ENCODE assay signal across 8 cellular contexts in the genomic region with DNA sequence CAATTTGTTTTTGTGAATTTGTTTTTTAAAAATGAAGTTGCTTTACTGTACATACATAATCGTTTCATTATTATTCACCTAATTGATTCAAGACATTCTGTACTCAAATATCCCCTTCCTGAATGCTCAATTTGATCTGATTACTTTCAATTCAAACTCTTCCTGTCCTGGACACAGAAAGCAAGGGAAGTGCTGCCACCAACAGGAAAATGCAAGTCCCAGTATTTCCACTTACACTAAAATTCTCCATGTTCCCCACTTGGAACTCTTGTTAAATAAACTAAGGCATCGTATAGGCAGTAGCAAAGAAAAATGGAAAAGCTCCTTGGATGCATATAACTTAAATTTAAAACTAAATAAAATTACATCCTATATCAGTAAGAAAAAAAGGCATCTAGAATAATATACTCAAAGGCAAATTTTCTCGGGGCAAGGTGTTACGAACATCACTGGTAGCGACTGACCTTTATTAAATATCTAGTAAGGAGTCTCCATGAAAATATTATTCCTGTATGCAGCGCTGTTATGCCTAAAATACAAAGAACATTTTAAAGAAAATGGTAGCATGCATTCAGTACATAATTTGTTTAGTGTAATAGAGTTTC.
DNase-seq lines count a peak whose midpoint lies in the region; ATAC-seq lines count a peak whose summit lies in the region.

No MANE protein-coding gene starts in this region.

- H3K27ac ChIP-seq in mesendoderm (ENCODE audit: low read depth, low read length), result no peak overlapping the region

- no peak for ATAC-seq in activated T-cell treated with anti-CD3 and anti-CD28 coated beads, Interleukin-2, amount 50 U/mL, for 4 hours
- no peak for ATAC-seq in HG03025 (IDR thresholded peaks at IDR 0.05; ENCODE audit: low FRiP score, unreplicated experiment)
- no peak for ATAC-seq in HG03460 (IDR thresholded peaks at IDR 0.05; ENCODE audit: unreplicated experiment)

- H3K9ac ChIP-seq in mesendoderm (ENCODE audit: low read length), result no peak overlapping the region

- no peak overlapping the region for H3K18ac ChIP-seq in mesendoderm (ENCODE audit: low read length)

- H3K56ac ChIP-seq in mesendoderm (ENCODE audit: low read length), result no peak overlapping the region

- no peaks in the 10 kb centered on the region for H3K4me1 Mint-ChIP-seq in activated T-cell treated with anti-CD3 and anti-CD28 coated beads, Interleukin-2, amount 50 U/mL, for 4 hours (ENCODE audit: low read depth)

- H3K27me3 Mint-ChIP-seq in activated T-cell treated with anti-CD3 and anti-CD28 coated beads, Interleukin-2, amount 50 U/mL, for 4 hours (ENCODE audit: low read depth), result peaks cover 7% of the 10 kb centered on the region

- no peaks in the 10 kb centered on the region for H3K79me2 ChIP-seq in mesendoderm (ENCODE audit: control insufficient read depth, insufficient read depth, low read length)

- no peaks in the 10 kb centered on the region for H3K4me1 ChIP-seq in mesendoderm (ENCODE audit: control insufficient read depth, low read depth, low read length)

- H2BK120ac ChIP-seq in mesendoderm (ENCODE audit: low read depth, low read length), result no peak overlapping the region

- no peaks in the 10 kb centered on the region for H3K79me1 ChIP-seq in mesendoderm (ENCODE audit: low read length)

- H3K36me3 ChIP-seq in mesendoderm (ENCODE audit: control insufficient read depth, insufficient read depth, low read length), result no peaks in the 10 kb centered on the region

- whole genome bisulfite sequencing in mesendoderm (ENCODE audit: extremely low coverage, insufficient coverage, low lambda C conversion rate), result no CpG with 5 or more reads among the region's 6 CpGs

- H2BK15ac ChIP-seq in mesendoderm (replicated peaks; ENCODE audit: low read depth), result no peak overlapping the region

- no peak overlapping the region for H3K4me2 ChIP-seq in mesendoderm (ENCODE audit: low read length)

- H3K4me3 Mint-ChIP-seq in activated T-cell treated with anti-CD3 and anti-CD28 coated beads, Interleukin-2, amount 50 U/mL, for 4 hours, result no peak overlapping the region

- H2AK5ac ChIP-seq in mesendoderm (ENCODE audit: low read length), result no peak overlapping the region

- no peak overlapping the region for H3K4me3 ChIP-seq in mesendoderm (ENCODE audit: low read length)

- no peak overlapping the region for H4K8ac ChIP-seq in mesendoderm (ENCODE audit: low read depth, low read length)

- H3K4ac ChIP-seq in mesendoderm (ENCODE audit: low read depth, low read length), result no peak overlapping the region

- no peak overlapping the region for H4K5ac ChIP-seq in mesendoderm (ENCODE audit: low read length)

- no peaks in the 10 kb centered on the region for H3K9me3 Mint-ChIP-seq in activated T-cell treated with anti-CD3 and anti-CD28 coated beads, Interleukin-2, amount 50 U/mL, for 4 hours

- DNase-seq in Daoy (ENCODE audit: low read depth) (peak; percentile 36), M059J (ENCODE audit: low read depth) (peak; percentile 28), astrocyte of the hippocampus (ENCODE audit: low read depth, low spot score) (peak; percentile 33), mesendoderm (peak; percentile 69)
- no peak for DNase-seq in stimulated activated CD4-positive, alpha-beta T cell treated with anti-CD3 and anti-CD28 coated beads, Interleukin-1b, Interleukin-23, amount 100 ng/mL, for 48 hours
- DNase-seq in activated T-cell treated with anti-CD3 and anti-CD28 coated beads, Interleukin-2, amount 50 U/mL, for 4 hours, result no peak

- H3K27me3 ChIP-seq in mesendoderm (ENCODE audit: insufficient read depth, low read length, poor library complexity), result no peaks in the 10 kb centered on the region

- no peaks in the 10 kb centered on the region for H3K36me3 Mint-ChIP-seq in activated T-cell treated with anti-CD3 and anti-CD28 coated beads, Interleukin-2, amount 50 U/mL, for 4 hours (ENCODE audit: insufficient read depth)

- no peak overlapping the region for H3K23ac ChIP-seq in mesendoderm (ENCODE audit: low read length)

- no peak overlapping the region for H2BK5ac ChIP-seq in mesendoderm (ENCODE audit: low read length)

Comparison
In these comparisons a context has a peak if more than half of its experiments do, and no peak if none do; other contexts are left out.
1. DNase-seq: peak in Daoy (single experiment), M059J (single experiment), astrocyte of the hippocampus (single experiment) and mesendoderm (single experiment); none in stimulated activated CD4-positive, alpha-beta T cell treated with anti-CD3 and anti-CD28 coated beads, Interleukin-1b, Interleukin-23, amount 100 ng/mL, for 48 hours (single experiment) and activated T-cell treated with anti-CD3 and anti-CD28 coated beads, Interleukin-2, amount 50 U/mL, for 4 hours (single experiment).